In genomic region chr9:21993893-21994525, GRCh38 we compare ENCODE assay signal across 8 cellular contexts. TPM values are rescaled to one million over a fixed set of nuclear protein-coding genes. Genes with fewer than 3 reads are reported as not detected.
DNase-seq lines count a peak whose midpoint lies in the region; ATAC-seq and TF ChIP-seq lines count a peak whose summit lies in the region.

CDKN2A (minus strand) TSS chr9:21994392.

- H3K27ac Mint-ChIP-seq in stimulated activated naive CD8-positive, alpha-beta T cell treated with anti-CD3 and anti-CD28 coated beads, Interleukin-15, amount 100 ng/mL, for 72 hours: peak within 1 kb of the TSS; percentile 94 to 97

- H3K27ac ChIP-seq in HL-60 (replicated peaks) (peak within 1 kb of the TSS; percentile 98), mammary epithelial cell (ENCODE audit: insufficient read depth, low read depth, low read length) (peak within 1 kb of the TSS; percentile 96), layer of hippocampus (ENCODE audit: low read depth, low read length) (peak within 1 kb of the TSS; percentile 63)

- intact Hi-C loops in mammary epithelial cell (cut with micrococcal nuclease): loop anchor here (2.0 kb wide), 1 partner anchor 15 kb away; the partner anchor contains the start of gene CDKN2B

- H3K79me2 ChIP-seq in mammary epithelial cell (ENCODE audit: insufficient read depth, low read length): peaks cover 85% of the 10 kb centered on the region

- peaks cover 4% of the 10 kb centered on the region for H3K36me3 ChIP-seq in mammary epithelial cell (ENCODE audit: insufficient read depth, low read length)

- peak within 1 kb of the TSS; percentile 93 to 94 for H3K4me3 Mint-ChIP-seq in stimulated activated naive CD8-positive, alpha-beta T cell treated with anti-CD3 and anti-CD28 coated beads, Interleukin-15, amount 100 ng/mL, for 72 hours

- peak within 1 kb of the TSS; percentile 98 for H2AFZ ChIP-seq in mammary epithelial cell (ENCODE audit: low read depth, low read length)

- peaks cover 19% of the 10 kb centered on the region for H3K4me1 ChIP-seq in mammary epithelial cell (ENCODE audit: insufficient read depth, low read length)

- H4K20me1 ChIP-seq in mammary epithelial cell (ENCODE audit: insufficient read depth, low read length): no peaks in the 10 kb centered on the region

- no TSS peak for BruUV-seq in mammary epithelial cell (replicated peaks; lab: Mats Ljungman, UMichigan)

- peak within 1 kb of the TSS; percentile 99 for H3K9ac ChIP-seq in mammary epithelial cell (ENCODE audit: insufficient read depth, low read length)

- no peaks in the 10 kb centered on the region for H3K27me3 ChIP-seq in HL-60 (ENCODE audit: insufficient read depth, poor library complexity, severe bottlenecking)
- no peaks in the 10 kb centered on the region for H3K27me3 ChIP-seq in mammary epithelial cell (ENCODE audit: insufficient read depth, low read length)
- H3K27me3 ChIP-seq in layer of hippocampus (ENCODE audit: control insufficient read depth, insufficient read depth, low read length): peaks cover 8% of the 10 kb centered on the region

- H3K9me3 Mint-ChIP-seq in stimulated activated naive CD8-positive, alpha-beta T cell treated with anti-CD3 and anti-CD28 coated beads, Interleukin-15, amount 100 ng/mL, for 72 hours: peaks cover 0 to 7% of the 10 kb centered on the region in 2 donors

- WGBS in mammary epithelial cell (ENCODE audit: low coverage, missing lambda C conversion rate): 11% methylated on average over 19 of the region's 52 CpGs

- H3K4me3 ChIP-seq in HL-60 (replicated peaks; ENCODE audit: insufficient read depth, low read length) (peak within 1 kb of the TSS; percentile 68), mammary epithelial cell (replicated peaks in 1 of 3; ENCODE audit: insufficient read depth in 1 of 3, low read depth in 2 of 3, low read length in 3 of 3) (peak within 1 kb of the TSS; percentile 71 to 98 (median 94))

- CTCF ChIA-PET in mammary epithelial cell (lab: Charles Lee; ENCODE audit: low non-redundant PET): no interaction called here

- in situ Hi-C loops in mammary epithelial cell (cut with MboI; ENCODE audit: low sequenced_read_pairs in 2 of 2): loop anchor here in 1 of 2 donors (10.0 kb wide), 1 partner anchor 241 kb away; no protein-coding TSS in a partner anchor

- TF ChIP-seq CTCF in HL-60 (IDR thresholded peaks at IDR 0.05; ENCODE audit: insufficient read depth, low read length) (no peak), mammary epithelial cell (conservative IDR thresholded peaks at IDR 0.05 in 1 of 2, IDR thresholded peaks at IDR 0.05 in 1 of 2; ENCODE audit: extremely low read depth in 1 of 2, insufficient read depth in 1 of 2, low read depth in 1 of 2, low read length in 2 of 2) (peak in 1 of 2 donors; percentile 14)

- dilution Hi-C loops in mammary epithelial cell (cut with HindIII; ENCODE audit: low sequenced_read_pairs): no loop called here

- ATAC-seq in GM21367 (IDR thresholded peaks at IDR 0.05; ENCODE audit: unreplicated experiment): peak; percentile 34
- ATAC-seq in stimulated activated naive CD8-positive, alpha-beta T cell treated with anti-CD3 and anti-CD28 coated beads, Interleukin-15, amount 100 ng/mL, for 72 hours: peak; percentile 71

- DNase-seq in ELF-1 (ENCODE audit: low read depth, low spot score) (peak; percentile 50), HL-60 (ENCODE audit: low read depth in 1 of 2, low spot score in 1 of 2) (peak in 1 of 2 experiments; percentile 69), SKM-1 treated with dmso at 0.1 percent for 144 hours (lab: John Stamatoyannopoulos, UW; ENCODE audit: unreplicated experiment) (peak; percentile 78), mammary epithelial cell (peak; percentile 65), HuH-7.5 (ENCODE audit: low spot score) (no peak)
- DNase-seq in stimulated activated naive CD8-positive, alpha-beta T cell treated with anti-CD3 and anti-CD28 coated beads, Interleukin-15, amount 100 ng/mL, for 72 hours: peak; percentile 46 to 56

- peaks cover 81% of the 10 kb centered on the region for H3K27me3 Mint-ChIP-seq in stimulated activated naive CD8-positive, alpha-beta T cell treated with anti-CD3 and anti-CD28 coated beads, Interleukin-15, amount 100 ng/mL, for 72 hours

- peaks cover 35% of the 10 kb centered on the region for H3K4me1 Mint-ChIP-seq in stimulated activated naive CD8-positive, alpha-beta T cell treated with anti-CD3 and anti-CD28 coated beads, Interleukin-15, amount 100 ng/mL, for 72 hours

- peak within 1 kb of the TSS; percentile 96 for H3K4me2 ChIP-seq in mammary epithelial cell (ENCODE audit: insufficient read depth, low read depth, low read length)

- H3K9me3 ChIP-seq in mammary epithelial cell (replicated peaks; ENCODE audit: insufficient read depth, low read length): peaks cover 9% of the 10 kb centered on the region

RNA-seq across cellular contexts. Expression of gene CDKN2A, which starts in this region (rescaled TPM):
- 10 to 100 TPM; 26.5 to 34.1 TPM for total RNA-seq in mammary epithelial cell
- 50.7 TPM for polyA plus RNA-seq in mammary epithelial cell
- polyA minus RNA-seq in mammary epithelial cell: 2.9 TPM
